8 cellular contexts compared by ENCODE assay signal in genomic region chr12:6470375-6471163, GRCh38. TPM values are rescaled to one million over a fixed set of nuclear protein-coding genes. Genes with fewer than 3 reads are reported as not detected.
A peak's percentile ranks its signal among the peaks of the same experiment; 100 is the strongest.
DNase-seq lines count a peak whose midpoint lies in the region; ATAC-seq and TF ChIP-seq lines count a peak whose summit lies in the region.

Gene VAMP1, minus strand, starts transcription at chr12:6470677. Its CDS starts 146 bp downstream, at chr12:6470531.

- intact Hi-C loops in spleen (cut with DNase I; ENCODE audit: low total_unique reads): loop anchor here (5.0 kb wide), 1 partner anchor 48 kb away; no protein-coding TSS in a partner anchor

- H3K36me3 ChIP-seq in spleen: peaks cover 0 to 31% (median 7%) of the 10 kb centered on the region in 6 donors

- peak within 1 kb of the TSS; percentile 87 for H3K27ac ChIP-seq in AG04450 (ENCODE audit: low read depth, low read length)
- H3K27ac ChIP-seq in spleen: peak within 1 kb of the TSS; percentile 89 to 97 (median 91)

- peak; percentile 88 for ATAC-seq in GM18909 (IDR thresholded peaks at IDR 0.05; ENCODE audit: poor library complexity, unreplicated experiment)
- ATAC-seq in HG03175 (IDR thresholded peaks at IDR 0.05; ENCODE audit: unreplicated experiment): peak; percentile 91
- ATAC-seq in WTC11: peak; percentile 96

- peaks cover 19% of the 10 kb centered on the region for H3K36me3 Mint-ChIP-seq in WTC11
- H3K36me3 Mint-ChIP-seq in immature natural killer cell: peaks cover 3 to 7% (median 5%) of the 10 kb centered on the region in 3 donors

- POLR2A ChIA-PET in AG04450 (lab: Yijun Ruan, JAX) (interaction anchor here (0.5 to 2.8 kb wide), 43 partner anchors 8 to 474 kb away, joined by 3 to 45 read pairs (median 4); partner anchors contain the start of genes GAPDH, LTBR, MRPL51 and TAPBPL), WTC11 (lab: Charles Lee) (interaction anchor here (0.6 to 2.4 kb wide), 26 partner anchors 9 to 413 kb away, joined by 3 to 18 read pairs (median 4); partner anchors contain the start of genes GAPDH, LTBR, MRPL51 and SCNN1A)

- DNase-seq in AG04450 (ENCODE audit: low read depth, low spot score) (peak; percentile 90), NCI-H226 (peak; percentile 95), WTC11 (ENCODE audit: low spot score) (peak; percentile 99), cardiac fibroblast (ENCODE audit: low read depth in 2 of 2) (peak; percentile 97 to 98), immature natural killer cell (peak; percentile 95 to 96 (median 95)), spleen (peak; percentile 99)

- H3K27me3 ChIP-seq in AG04450 (ENCODE audit: control insufficient read depth, insufficient read depth, low read length): no peaks in the 10 kb centered on the region
- no peaks in the 10 kb centered on the region for H3K27me3 ChIP-seq in spleen (replicated peaks in 1 of 7)

- H3K4me3 Mint-ChIP-seq in WTC11: peak within 1 kb of the TSS; percentile 68
- peak within 1 kb of the TSS; percentile 87 to 93 (median 91) for H3K4me3 Mint-ChIP-seq in immature natural killer cell

- H3K9me3 Mint-ChIP-seq in WTC11: peaks cover 5% of the 10 kb centered on the region; the same call in 1 of the 2 replicates
- no peaks in the 10 kb centered on the region for H3K9me3 Mint-ChIP-seq in immature natural killer cell

- peak; percentile 96 to 100 (median 98) for TF ChIP-seq POLR2A in spleen (IDR thresholded peaks at IDR 0.05)

- 0 to 2% (median 1%) methylated on average over 33 to 69 of the region's 69 CpGs for WGBS in spleen, 5 donors

- TF ChIP-seq CTCF in AG04450 (IDR thresholded peaks at IDR 0.05; ENCODE audit: low read depth, low read length): no peak
- TF ChIP-seq CTCF in WTC11 (IDR thresholded peaks at IDR 0.05): no peak
- TF ChIP-seq CTCF in cardiac fibroblast (IDR thresholded peaks at IDR 0.05; ENCODE audit: low read depth, low read length): no peak
- TF ChIP-seq CTCF in spleen (IDR thresholded peaks at IDR 0.05 in 8 of 11, conservative IDR thresholded peaks at IDR 0.05 in 3 of 11): peak in 8 of 11 experiments; percentile 14 to 56 (median 26)

- H3K27me3 Mint-ChIP-seq in WTC11 (ENCODE audit: low read depth) (peaks cover 18% of the 10 kb centered on the region), immature natural killer cell (ENCODE audit: low read depth in 3 of 3) (peaks cover 2 to 14% (median 9%) of the 10 kb centered on the region in 3 donors)

- H3K4me3 ChIP-seq in AG04450 (ENCODE audit: low read depth, low read length) (peak within 1 kb of the TSS; percentile 84), cardiac fibroblast (replicated peaks in 1 of 2; ENCODE audit: low read depth in 2 of 2, low read length in 2 of 2) (peak within 1 kb of the TSS; percentile 78 to 92), spleen (peak within 1 kb of the TSS; percentile 64 to 94 (median 79))

- H3K27ac Mint-ChIP-seq in WTC11 (peak within 1 kb of the TSS; percentile 93), immature natural killer cell (peak within 1 kb of the TSS; percentile 85 to 96 (median 94))

- peaks cover 20% of the 10 kb centered on the region for H3K4me1 Mint-ChIP-seq in WTC11
- H3K4me1 Mint-ChIP-seq in immature natural killer cell: peaks cover 38 to 53% of the 10 kb centered on the region in 2 donors

- no peaks in the 10 kb centered on the region; the same call in 1 of the 2 replicates for H3K9me3 ChIP-seq in AG04450 (ENCODE audit: control insufficient read depth, insufficient read depth, low read length)
- no peaks in the 10 kb centered on the region for H3K9me3 ChIP-seq in spleen

- CTCF ChIA-PET in AG04450 (lab: Charles Lee): interaction anchor here (0.6 to 2.9 kb wide), 9 partner anchors 11 to 429 kb away, joined by 3 to 11 read pairs (median 4); partner anchors contain the start of gene MRPL51
- CTCF ChIA-PET in WTC11 (lab: Charles Lee): interaction anchor here (0.6 to 2.7 kb wide), 24 partner anchors 14 to 413 kb away, joined by 3 to 22 read pairs (median 4); partner anchors contain the start of genes MRPL51 and TAPBPL

- H3K4me1 ChIP-seq in spleen: peaks cover 27 to 59% (median 52%) of the 10 kb centered on the region in 6 donors

TF ChIP-seq in WTC11, 78 proteins besides CTCF, POLR2A, EP300 and RAD21 (continues in another document):
- TF ChIP-seq SP1 (CRISPR knock-in tag; conservative IDR thresholded peaks at IDR 0.05) (peak; percentile 94), MAX (CRISPR knock-in tag; IDR thresholded peaks at IDR 0.05) (peak; percentile 77), GRHL2 (CRISPR knock-in tag; IDR thresholded peaks at IDR 0.05; ENCODE audit: insufficient replicate concordance, severe bottlenecking) (no peak), KAT7 (CRISPR knock-in tag; IDR thresholded peaks at IDR 0.05; ENCODE audit: borderline replicate concordance) (no peak), CREB1 (CRISPR knock-in tag; IDR thresholded peaks at IDR 0.05) (0 out of 2 replicates have a peak, but pooled peaks have one; percentile 42), GABPB1 (CRISPR knock-in tag; IDR thresholded peaks at IDR 0.05) (peak; percentile 79), CBFB (CRISPR knock-in tag; IDR thresholded peaks at IDR 0.05; ENCODE audit: low read depth) (no peak), ZNF512 (CRISPR knock-in tag; IDR thresholded peaks at IDR 0.05; ENCODE audit: borderline replicate concordance) (no peak), JUN (CRISPR knock-in tag; IDR thresholded peaks at IDR 0.05) (no peak), RELA (CRISPR knock-in tag; IDR thresholded peaks at IDR 0.05; ENCODE audit: borderline replicate concordance) (no peak), IRF1 (CRISPR knock-in tag; IDR thresholded peaks at IDR 0.05) (no peak), EMX1 (CRISPR knock-in tag; IDR thresholded peaks at IDR 0.05) (no peak), ATF3 (CRISPR knock-in tag; conservative IDR thresholded peaks at IDR 0.05) (no peak), ZNF671 (CRISPR knock-in tag; IDR thresholded peaks at IDR 0.05) (no peak), OVOL2 (CRISPR knock-in tag; IDR thresholded peaks at IDR 0.05; ENCODE audit: borderline replicate concordance) (no peak), ZNF425 (CRISPR knock-in tag; conservative IDR thresholded peaks at IDR 0.05) (no peak)

RNA-seq across cellular contexts. Expression of gene VAMP1, which starts in this region (rescaled TPM):
- 15.1 and 18.3 TPM in 2 replicates for polyA plus RNA-seq in AG04450 (2011; rRNA removed)
- 8.6 and 13.2 TPM in 2 replicates for polyA minus RNA-seq in AG04450 (2011; rRNA and poly(A)+ RNA removed)
- total RNA-seq in WTC11 (2021): 12.8 to 14.3 TPM (median 13.8 TPM) in 3 replicates
- polyA plus RNA-seq in immature natural killer cell: 1 to 10 TPM; 7.8 to 9.7 (median 8.4) TPM
- 10 to 100 TPM; 18.5 to 32.5 (median 24.2) TPM for total RNA-seq in spleen
- 10 to 100 TPM; 11.0 to 20.7 (median 17.9) TPM for polyA plus RNA-seq in spleen

Comparison
In these comparisons a context has a peak if more than half of its experiments do, and no peak if none do; other contexts are left out.
1. Peak in every context shown above with its lines: DNase-seq, ATAC-seq, H3K4me3 ChIP-seq and H3K27ac ChIP-seq.
2. CTCF ChIP-seq: peak in spleen (8 of 11); none in AG04450 (single experiment), WTC11 (single experiment) and cardiac fibroblast (single experiment).